Comparison of ENCODE assay signal across 1 cellular context in genomic region chr3:8443829-8444791, GRCh38.
TF ChIP-seq lines count a peak whose summit lies in the region.

No MANE protein-coding gene starts in this region.

TF ChIP-seq in HepG2, 621 proteins besides CTCF, POLR2A, EP300 and RAD21 (continued from another document and continues in another):
- TF ChIP-seq GTF2F1 (IDR thresholded peaks at IDR 0.05; ENCODE audit: low read length) (0 out of 2 replicates have a peak, but pooled peaks have one; percentile 68), TBX3 (IDR thresholded peaks at IDR 0.05; ENCODE audit: borderline replicate concordance) (peak; percentile 77), KLF15 (CRISPR knock-in tag; IDR thresholded peaks at IDR 0.05; ENCODE audit: borderline replicate concordance) (no peak), MTA3 (CRISPR knock-in tag; IDR thresholded peaks at IDR 0.05) (no peak), ATF5 (CRISPR knock-in tag; IDR thresholded peaks at IDR 0.05; ENCODE audit: low read depth) (no peak), HDAC6 (IDR thresholded peaks at IDR 0.05; ENCODE audit: low read depth, low read length) (no peak), SOX13 (IDR thresholded peaks at IDR 0.05) (peak; percentile 11; the same call in 1 of the 2 replicates), SOX13 (CRISPR knock-in tag; conservative IDR thresholded peaks at IDR 0.05 in 1 of 2, IDR thresholded peaks at IDR 0.05 in 1 of 2) (peak in 1 of 2 experiments; percentile 93; a peak in 2 of 4 replicates), SALL2 (CRISPR knock-in tag; IDR thresholded peaks at IDR 0.05) (peak; percentile 91; the same call in 1 of the 2 replicates), SMYD3 (CRISPR knock-in tag; IDR thresholded peaks at IDR 0.05) (peak; percentile 77; the same call in 1 of the 2 replicates), TAF15 (IDR thresholded peaks at IDR 0.05; ENCODE audit: low read depth, low read length, poor library complexity, severe bottlenecking) (no peak), ZSCAN20 (CRISPR knock-in tag; IDR thresholded peaks at IDR 0.05; ENCODE audit: borderline replicate concordance) (no peak), ZNF543 (CRISPR knock-in tag; IDR thresholded peaks at IDR 0.05) (no peak), ZNF772 (CRISPR knock-in tag; IDR thresholded peaks at IDR 0.05) (peak; percentile 75), SYNCRIP (IDR thresholded peaks at IDR 0.05; ENCODE audit: insufficient read depth, low read depth, low read length) (no peak), GLI4 (CRISPR knock-in tag; IDR thresholded peaks at IDR 0.05; ENCODE audit: borderline replicate concordance) (no peak), HOXA3 (CRISPR knock-in tag; IDR thresholded peaks at IDR 0.05) (peak; percentile 86), TRIM22 (IDR thresholded peaks at IDR 0.05) (no peak), KDM6A (CRISPR knock-in tag; IDR thresholded peaks at IDR 0.05; ENCODE audit: low read depth) (peak; percentile 98), ZMYM3 (CRISPR knock-in tag; IDR thresholded peaks at IDR 0.05) (peak; percentile 69), CEBPB (IDR thresholded peaks at IDR 0.05; ENCODE audit: borderline replicate concordance, low read depth, low read length) (peak; percentile 72; the same call in 1 of the 2 replicates), MED1 (CRISPR knock-in tag; IDR thresholded peaks at IDR 0.05) (peak; percentile 95), NRL (CRISPR knock-in tag; IDR thresholded peaks at IDR 0.05; ENCODE audit: borderline replicate concordance) (no peak), SKIL (CRISPR knock-in tag; IDR thresholded peaks at IDR 0.05; ENCODE audit: borderline replicate concordance) (peak; percentile 97), MXD1 (CRISPR knock-in tag; IDR thresholded peaks at IDR 0.05) (no peak), CREB1 (IDR thresholded peaks at IDR 0.05) (peak; percentile 45), CREB1 (CRISPR knock-in tag; IDR thresholded peaks at IDR 0.05) (peak; percentile 70), MXI1 (IDR thresholded peaks at IDR 0.05; ENCODE audit: borderline replicate concordance, low read depth, low read length) (peak; percentile 92; the same call in 2 of the 3 replicates), MAFF (IDR thresholded peaks at IDR 0.05; ENCODE audit: low read depth, low read length) (peak; percentile 57), ZNF281 (CRISPR knock-in tag; IDR thresholded peaks at IDR 0.05; ENCODE audit: borderline replicate concordance) (no peak; the same call in 1 of the 2 replicates), FOXP1 (IDR thresholded peaks at IDR 0.05) (0 out of 2 replicates have a peak, but pooled peaks have one; percentile 17), FOXP1 (CRISPR knock-in tag; IDR thresholded peaks at IDR 0.05) (peak; percentile 75), RFX3 (CRISPR knock-in tag; IDR thresholded peaks at IDR 0.05) (peak; percentile 97), ZNF674 (CRISPR knock-in tag; IDR thresholded peaks at IDR 0.05; ENCODE audit: low read depth) (no peak), PAX8 (CRISPR knock-in tag; IDR thresholded peaks at IDR 0.05; ENCODE audit: borderline replicate concordance) (no peak), ZNF484 (CRISPR knock-in tag; IDR thresholded peaks at IDR 0.05; ENCODE audit: borderline replicate concordance, low read depth) (no peak), KLF16 (CRISPR knock-in tag; IDR thresholded peaks at IDR 0.05) (peak in 1 of 2 experiments; percentile 82; a peak in 2 of 4 replicates), HNF1B (CRISPR knock-in tag; IDR thresholded peaks at IDR 0.05) (peak; percentile 99), ZZZ3 (CRISPR knock-in tag; IDR thresholded peaks at IDR 0.05; ENCODE audit: borderline replicate concordance) (no peak), STAG1 (CRISPR knock-in tag; IDR thresholded peaks at IDR 0.05) (peak; percentile 49; the same call in 1 of the 2 replicates), BRD4 (CRISPR knock-in tag; IDR thresholded peaks at IDR 0.05) (0 out of 2 replicates have a peak, but pooled peaks have one; percentile 50), ZHX1 (CRISPR knock-in tag; IDR thresholded peaks at IDR 0.05; ENCODE audit: low read depth) (no peak; the same call in 1 of the 2 replicates), SRSF1 (optimal IDR thresholded peaks at IDR 0.05; ENCODE audit: low read depth, low read length) (no peak), ZNF260 (CRISPR knock-in tag; IDR thresholded peaks at IDR 0.05; ENCODE audit: borderline replicate concordance, low read depth) (no peak), LCORL (IDR thresholded peaks at IDR 0.05) (no peak), LCORL (CRISPR knock-in tag; IDR thresholded peaks at IDR 0.05) (peak; percentile 78; the same call in 1 of the 2 replicates), GMEB1 (CRISPR knock-in tag; IDR thresholded peaks at IDR 0.05; ENCODE audit: borderline replicate concordance) (no peak), THAP9 (CRISPR knock-in tag; IDR thresholded peaks at IDR 0.05; ENCODE audit: borderline replicate concordance) (no peak; the same call in 1 of the 2 replicates), TBL1XR1 (IDR thresholded peaks at IDR 0.05; ENCODE audit: borderline replicate concordance, low read length, partially characterized antibody) (peak; percentile 98), ESRRA (CRISPR knock-in tag; IDR thresholded peaks at IDR 0.05; ENCODE audit: low read depth) (peak; percentile 53; the same call in 1 of the 2 replicates)
